1 cellular context compared by ENCODE assay signal in the genomic region with DNA sequence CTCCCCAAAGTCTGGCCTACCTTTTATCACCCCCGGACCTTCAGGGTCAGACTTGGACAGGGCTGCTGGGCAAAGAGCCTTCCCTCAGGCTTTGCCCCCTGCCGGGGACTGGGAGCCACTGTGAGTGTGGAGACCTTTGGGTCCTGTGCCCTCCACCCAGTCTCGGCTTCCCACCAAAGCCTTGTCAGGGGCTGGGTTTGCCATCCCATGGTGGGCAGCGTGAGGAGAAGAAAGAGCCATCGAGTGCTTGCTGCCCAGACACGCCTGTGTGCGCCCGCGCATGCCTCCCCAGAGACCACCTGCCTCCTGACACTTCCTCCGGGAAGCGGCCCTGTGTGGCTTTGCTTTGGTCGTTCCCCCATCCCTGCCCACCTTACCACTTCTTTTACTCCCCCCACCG.
TF ChIP-seq lines count a peak whose summit lies in the region.

No MANE protein-coding gene starts in this region.

TF ChIP-seq in GM23338, 12 proteins besides CTCF, POLR2A, EP300 and RAD21:
- TF ChIP-seq, protein P1, sequence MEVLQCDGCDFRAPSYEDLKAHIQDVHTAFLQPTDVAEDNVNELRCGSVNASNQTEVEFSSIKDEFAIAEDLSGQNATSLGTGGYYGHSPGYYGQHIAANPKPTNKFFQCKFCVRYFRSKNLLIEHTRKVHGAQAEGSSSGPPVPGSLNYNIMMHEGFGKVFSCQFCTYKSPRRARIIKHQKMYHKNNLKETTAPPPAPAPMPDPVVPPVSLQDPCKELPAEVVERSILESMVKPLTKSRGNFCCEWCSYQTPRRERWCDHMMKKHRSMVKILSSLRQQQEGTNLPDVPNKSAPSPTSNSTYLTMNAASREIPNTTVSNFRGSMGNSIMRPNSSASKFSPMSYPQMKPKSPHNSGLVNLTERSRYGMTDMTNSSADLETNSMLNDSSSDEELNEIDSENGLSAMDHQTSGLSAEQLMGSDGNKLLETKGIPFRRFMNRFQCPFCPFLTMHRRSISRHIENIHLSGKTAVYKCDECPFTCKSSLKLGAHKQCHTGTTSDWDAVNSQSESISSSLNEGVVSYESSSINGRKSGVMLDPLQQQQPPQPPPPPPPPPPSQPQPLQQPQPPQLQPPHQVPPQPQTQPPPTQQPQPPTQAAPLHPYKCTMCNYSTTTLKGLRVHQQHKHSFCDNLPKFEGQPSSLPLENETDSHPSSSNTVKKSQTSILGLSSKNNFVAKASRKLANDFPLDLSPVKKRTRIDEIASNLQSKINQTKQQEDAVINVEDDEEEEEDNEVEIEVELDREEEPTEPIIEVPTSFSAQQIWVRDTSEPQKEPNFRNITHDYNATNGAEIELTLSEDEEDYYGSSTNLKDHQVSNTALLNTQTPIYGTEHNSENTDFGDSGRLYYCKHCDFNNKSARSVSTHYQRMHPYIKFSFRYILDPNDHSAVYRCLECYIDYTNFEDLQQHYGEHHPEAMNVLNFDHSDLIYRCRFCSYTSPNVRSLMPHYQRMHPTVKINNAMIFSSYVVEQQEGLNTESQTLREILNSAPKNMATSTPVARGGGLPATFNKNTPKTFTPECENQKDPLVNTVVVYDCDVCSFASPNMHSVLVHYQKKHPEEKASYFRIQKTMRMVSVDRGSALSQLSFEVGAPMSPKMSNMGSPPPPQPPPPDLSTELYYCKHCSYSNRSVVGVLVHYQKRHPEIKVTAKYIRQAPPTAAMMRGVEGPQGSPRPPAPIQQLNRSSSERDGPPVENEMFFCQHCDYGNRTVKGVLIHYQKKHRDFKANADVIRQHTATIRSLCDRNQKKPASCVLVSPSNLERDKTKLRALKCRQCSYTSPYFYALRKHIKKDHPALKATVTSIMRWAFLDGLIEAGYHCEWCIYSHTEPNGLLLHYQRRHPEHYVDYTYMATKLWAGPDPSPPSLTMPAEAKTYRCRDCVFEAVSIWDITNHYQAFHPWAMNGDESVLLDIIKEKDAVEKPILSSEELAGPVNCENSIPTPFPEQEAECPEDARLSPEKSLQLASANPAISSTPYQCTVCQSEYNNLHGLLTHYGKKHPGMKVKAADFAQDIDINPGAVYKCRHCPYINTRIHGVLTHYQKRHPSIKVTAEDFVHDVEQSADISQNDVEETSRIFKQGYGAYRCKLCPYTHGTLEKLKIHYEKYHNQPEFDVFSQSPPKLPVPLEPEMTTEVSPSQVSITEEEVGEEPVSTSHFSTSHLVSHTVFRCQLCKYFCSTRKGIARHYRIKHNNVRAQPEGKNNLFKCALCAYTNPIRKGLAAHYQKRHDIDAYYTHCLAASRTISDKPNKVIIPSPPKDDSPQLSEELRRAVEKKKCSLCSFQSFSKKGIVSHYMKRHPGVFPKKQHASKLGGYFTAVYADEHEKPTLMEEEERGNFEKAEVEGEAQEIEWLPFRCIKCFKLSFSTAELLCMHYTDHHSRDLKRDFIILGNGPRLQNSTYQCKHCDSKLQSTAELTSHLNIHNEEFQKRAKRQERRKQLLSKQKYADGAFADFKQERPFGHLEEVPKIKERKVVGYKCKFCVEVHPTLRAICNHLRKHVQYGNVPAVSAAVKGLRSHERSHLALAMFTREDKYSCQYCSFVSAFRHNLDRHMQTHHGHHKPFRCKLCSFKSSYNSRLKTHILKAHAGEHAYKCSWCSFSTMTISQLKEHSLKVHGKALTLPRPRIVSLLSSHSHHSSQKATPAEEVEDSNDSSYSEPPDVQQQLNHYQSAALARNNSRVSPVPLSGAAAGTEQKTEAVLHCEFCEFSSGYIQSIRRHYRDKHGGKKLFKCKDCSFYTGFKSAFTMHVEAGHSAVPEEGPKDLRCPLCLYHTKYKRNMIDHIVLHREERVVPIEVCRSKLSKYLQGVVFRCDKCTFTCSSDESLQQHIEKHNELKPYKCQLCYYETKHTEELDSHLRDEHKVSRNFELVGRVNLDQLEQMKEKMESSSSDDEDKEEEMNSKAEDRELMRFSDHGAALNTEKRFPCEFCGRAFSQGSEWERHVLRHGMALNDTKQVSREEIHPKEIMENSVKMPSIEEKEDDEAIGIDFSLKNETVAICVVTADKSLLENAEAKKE (CRISPR knock-in tag; IDR thresholded peaks at IDR 0.05) = no peak
- no peak for TF ChIP-seq JUNB (IDR thresholded peaks at IDR 0.05; ENCODE audit: unreplicated experiment)
- TF ChIP-seq, protein P2, sequence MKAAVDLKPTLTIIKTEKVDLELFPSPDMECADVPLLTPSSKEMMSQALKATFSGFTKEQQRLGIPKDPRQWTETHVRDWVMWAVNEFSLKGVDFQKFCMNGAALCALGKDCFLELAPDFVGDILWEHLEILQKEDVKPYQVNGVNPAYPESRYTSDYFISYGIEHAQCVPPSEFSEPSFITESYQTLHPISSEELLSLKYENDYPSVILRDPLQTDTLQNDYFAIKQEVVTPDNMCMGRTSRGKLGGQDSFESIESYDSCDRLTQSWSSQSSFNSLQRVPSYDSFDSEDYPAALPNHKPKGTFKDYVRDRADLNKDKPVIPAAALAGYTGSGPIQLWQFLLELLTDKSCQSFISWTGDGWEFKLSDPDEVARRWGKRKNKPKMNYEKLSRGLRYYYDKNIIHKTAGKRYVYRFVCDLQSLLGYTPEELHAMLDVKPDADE (IDR thresholded peaks at IDR 0.05) = no peak
